Comparison of ENCODE assay signal across 24 cellular contexts in the genomic region with DNA sequence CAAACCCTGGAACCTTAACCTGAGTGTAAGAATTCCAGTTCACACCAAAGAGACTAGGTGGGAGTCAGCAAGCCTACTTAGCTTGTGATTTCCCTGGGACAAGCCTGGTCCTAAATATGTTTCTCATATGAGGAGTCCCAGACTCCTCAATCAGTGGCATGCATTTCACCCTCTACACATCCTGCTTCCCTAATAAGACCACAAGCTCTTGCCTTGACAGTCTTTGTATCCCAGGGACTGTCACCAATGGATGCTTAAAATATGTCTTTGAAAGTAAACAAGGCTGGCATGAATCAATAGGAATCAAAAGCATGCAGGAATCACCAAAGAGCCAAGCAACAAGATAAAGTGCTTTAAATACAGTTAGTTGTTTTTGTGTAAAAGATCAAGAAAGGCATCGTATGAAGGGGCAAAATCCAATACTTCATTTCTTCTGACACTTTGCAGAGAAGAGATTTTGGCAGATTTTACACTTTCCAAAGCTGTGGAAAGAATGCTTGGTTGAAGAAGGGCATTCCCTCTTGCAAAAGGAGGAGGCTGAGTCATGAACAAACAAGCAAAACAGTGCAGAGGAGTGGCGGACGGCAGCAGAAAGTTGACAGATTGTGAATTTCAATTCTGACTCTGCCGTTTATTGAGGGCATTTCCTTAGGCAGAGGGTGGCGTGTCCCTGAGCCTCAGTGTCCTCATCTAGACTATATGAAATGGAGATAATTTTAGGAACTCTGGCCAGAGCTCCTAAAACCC. TPM values are rescaled to one million over a fixed set of nuclear protein-coding genes. Genes with fewer than 3 reads are reported as not detected.
DNase-seq lines count a peak whose midpoint lies in the region; ATAC-seq and TF ChIP-seq lines count a peak whose summit lies in the region.
"Had no signal": no experiment of that assay in that cellular context is flagged by ENCODE, and none has a peak within 500 bp of the region (broad histone marks: within the 10 kb centered on the region; RNA-seq: fewer than 3 reads in every experiment).

No MANE protein-coding gene starts in this region.

- no peak for TF ChIP-seq CTCF in PC-3 (conservative IDR thresholded peaks at IDR 0.05; ENCODE audit: low read depth, low read length)
- TF ChIP-seq CTCF in omental fat pad (IDR thresholded peaks at IDR 0.05): no peak

- no peak overlapping the region for H3K4me3 Mint-ChIP-seq in activated naive CD8-positive, alpha-beta T cell treated with anti-CD3 and anti-CD28 coated beads, Interleukin-2, amount 50 U/mL, for 24 hours
- H3K4me3 Mint-ChIP-seq: GM23338 had no signal

- peak; percentile 93 for ATAC-seq in PC-3
- ATAC-seq in omental fat pad (ENCODE audit: low FRiP score): peak; percentile 85
- ATAC-seq in activated naive CD8-positive, alpha-beta T cell treated with anti-CD3 and anti-CD28 coated beads, Interleukin-2, amount 50 U/mL, for 24 hours: no peak
- ATAC-seq: GM23338 had no signal

- no peaks in the 10 kb centered on the region for H3K4me1 Mint-ChIP-seq in activated naive CD8-positive, alpha-beta T cell treated with anti-CD3 and anti-CD28 coated beads, Interleukin-2, amount 50 U/mL, for 24 hours

- H3K27me3 ChIP-seq in PC-3 (ENCODE audit: low read length): no peaks in the 10 kb centered on the region
- H3K27me3 ChIP-seq: esophagus muscularis mucosa, suprapubic skin had no signal

- POLR2A ChIA-PET in PC-3 (lab: Charles Lee; ENCODE audit: unreplicated experiment): interaction anchor here (0.5 to 0.6 kb wide), 3 partner anchors 9 to 55 kb away, joined by 3 to 9 read pairs (median 5); a partner anchor contains a TSS

- peaks cover 10% of the 10 kb centered on the region for H3K4me1 ChIP-seq in PC-3 (ENCODE audit: insufficient read depth, low read length)
- H3K4me1 ChIP-seq: BE2C, esophagus muscularis mucosa had no signal

- peak overlapping the region; percentile 35 for H3K4me2 ChIP-seq in PC-3 (ENCODE audit: low read length)
- H3K4me2 ChIP-seq: GM23338 had no signal

- no TSS peak for BruUV-seq in PC-3 (replicated peaks; lab: Mats Ljungman, UMichigan)

- no peaks in the 10 kb centered on the region for H3K9me3 Mint-ChIP-seq in activated naive CD8-positive, alpha-beta T cell treated with anti-CD3 and anti-CD28 coated beads, Interleukin-2, amount 50 U/mL, for 24 hours

- CTCF ChIA-PET in PC-3 (lab: Charles Lee): no interaction called here

- intact Hi-C loops in PC-3 (cut with micrococcal nuclease): no loop called here

- H2AFZ ChIP-seq in PC-3 (ENCODE audit: low read length): no peak overlapping the region
- H2AFZ ChIP-seq: GM23338 had no signal

- H3K79me2 ChIP-seq in PC-3 (ENCODE audit: low read length): no peaks in the 10 kb centered on the region

- H3K9ac ChIP-seq in PC-3 (ENCODE audit: low read length): no peak overlapping the region

- H4K20me1 ChIP-seq in PC-3 (ENCODE audit: low read length): no peaks in the 10 kb centered on the region

- H3K9me3 ChIP-seq in PC-3 (ENCODE audit: low read length): no peaks in the 10 kb centered on the region
- H3K9me3 ChIP-seq: BE2C, esophagus muscularis mucosa, suprapubic skin had no signal

- H3K4me3 ChIP-seq in PC-3 (ENCODE audit: low read length): no peak overlapping the region
- H3K4me3 ChIP-seq: dorsolateral prefrontal cortex, esophagus muscularis mucosa, GM23338, suprapubic skin had no signal

- H3K9me2 ChIP-seq in PC-3 (replicated peaks; ENCODE audit: low read length): no peaks in the 10 kb centered on the region

- no peak overlapping the region for H3K27ac Mint-ChIP-seq in activated naive CD8-positive, alpha-beta T cell treated with anti-CD3 and anti-CD28 coated beads, Interleukin-2, amount 50 U/mL, for 24 hours
- H3K27ac Mint-ChIP-seq: GM23338 had no signal

- no peaks in the 10 kb centered on the region for H3F3A ChIP-seq in PC-3 (ENCODE audit: low read length, unreplicated experiment)

- H3K36me3 ChIP-seq in PC-3 (ENCODE audit: low read depth, low read length): no peaks in the 10 kb centered on the region
- H3K36me3 ChIP-seq: BE2C, esophagus muscularis mucosa, suprapubic skin had no signal

- H3K27me3 Mint-ChIP-seq in activated naive CD8-positive, alpha-beta T cell treated with anti-CD3 and anti-CD28 coated beads, Interleukin-2, amount 50 U/mL, for 24 hours: no peaks in the 10 kb centered on the region

- no peak overlapping the region for H3K27ac ChIP-seq in PC-3 (ENCODE audit: low read length)
- H3K27ac ChIP-seq: dorsolateral prefrontal cortex, esophagus muscularis mucosa, RWPE1, suprapubic skin had no signal

- no peaks in the 10 kb centered on the region for H3K36me3 Mint-ChIP-seq in activated naive CD8-positive, alpha-beta T cell treated with anti-CD3 and anti-CD28 coated beads, Interleukin-2, amount 50 U/mL, for 24 hours (ENCODE audit: low read depth)

- DNase-seq in Daoy (ENCODE audit: low read depth) (peak; percentile 27), PC-3 (peak; percentile 68), fibroblast of gingiva (ENCODE audit: low read depth) (peak; percentile 55), omental fat pad (ENCODE audit: low spot score) (no peak), NCI-H510A treated with DMSO at 0.1 percent for 48 hours (lab: John Stamatoyannopoulos, UW) (no peak), KG1 (lab: John Stamatoyannopoulos, UW) (no peak), NOMO-1 treated with DMSO at 0.1 percent for 48 hours (lab: John Stamatoyannopoulos, UW; ENCODE audit: unreplicated experiment) (no peak)
- DNase-seq in activated naive CD8-positive, alpha-beta T cell treated with anti-CD3 and anti-CD28 coated beads, Interleukin-2, amount 50 U/mL, for 24 hours: no peak
- DNase-seq: activated CD4-positive, alpha-beta T cell treated with anti-CD3 and anti-CD28 coated beads, Interleukin-2, amount 50 U/mL, for 1 hour; activated naive CD4-positive, alpha-beta T cell treated with anti-CD3 and anti-CD28 coated beads, Interleukin-2, amount 50 U/mL, for 16 hours; activated T-cell treated with anti-CD3 and anti-CD28 coated beads for 4 hours; BE2C; dorsolateral prefrontal cortex; left cardiac atrium; NCI-H1105; NCI-H2171; NCI-H774; occipital lobe; stimulated activated CD4-positive, alpha-beta T cell treated with anti-CD3 and anti-CD28 coated beads, Interleukin-4, amount 100 ng/mL, for 24 hours; stimulated activated CD8-positive, alpha-beta memory T cell treated with anti-CD3 and anti-CD28 coated beads, Interleukin-4, amount 100 ng/mL, for 48 hours had no signal

RNA-seq across cellular contexts. Expression of a gene that starts 8.5 kb away (rescaled TPM):
- 273 and 296 TPM in 2 replicates for total RNA-seq in Daoy (2014; rRNA removed; shearing (Covaris generic))
- total RNA-seq in PC-3 (2014; rRNA removed) (40.0 and 45.2 TPM in 2 replicates), omental fat pad (10 to 100 TPM in 1 of 4 donors, 1 to 10 TPM in 3; 3.9 to 12.1 (median 5.3) TPM)

RNA-seq across cellular contexts. Expression of a gene that starts 57.1 kb away (rescaled TPM):
- 412 and 512 TPM in 2 replicates for total RNA-seq in Daoy (2014; rRNA removed; shearing (Covaris generic))
- total RNA-seq in PC-3 (2014; rRNA removed) (304 and 457 TPM in 2 replicates), omental fat pad (100 to 1,000 TPM; 206 to 296 (median 285) TPM)

RNA-seq across cellular contexts. Expression of a gene that starts 58.1 kb away (rescaled TPM):
- 495 and 643 TPM in 2 replicates for total RNA-seq in Daoy (2014; rRNA removed; shearing (Covaris generic))
- 126 and 132 TPM in 2 replicates for total RNA-seq in PC-3 (2014; rRNA removed)
- 100 to 1,000 TPM in 1 of 4 donors, 10 to 100 TPM in 3; 60.1 to 111 (median 87.4) TPM for total RNA-seq in omental fat pad

Comparison
In these comparisons a context has a peak if more than half of its experiments do, and no peak if none do; other contexts are left out.
1. DNase-seq: peak in Daoy (single experiment), PC-3 (single experiment) and fibroblast of gingiva (single experiment); none in omental fat pad (single experiment), NCI-H510A treated with DMSO at 0.1 percent for 48 hours (single experiment), KG1 (single experiment), activated naive CD8-positive, alpha-beta T cell treated with anti-CD3 and anti-CD28 coated beads, Interleukin-2, amount 50 U/mL, for 24 hours (single experiment) and NOMO-1 treated with DMSO at 0.1 percent for 48 hours (single experiment).